ENCODE assay signal across 30 cellular contexts in the genomic region with DNA sequence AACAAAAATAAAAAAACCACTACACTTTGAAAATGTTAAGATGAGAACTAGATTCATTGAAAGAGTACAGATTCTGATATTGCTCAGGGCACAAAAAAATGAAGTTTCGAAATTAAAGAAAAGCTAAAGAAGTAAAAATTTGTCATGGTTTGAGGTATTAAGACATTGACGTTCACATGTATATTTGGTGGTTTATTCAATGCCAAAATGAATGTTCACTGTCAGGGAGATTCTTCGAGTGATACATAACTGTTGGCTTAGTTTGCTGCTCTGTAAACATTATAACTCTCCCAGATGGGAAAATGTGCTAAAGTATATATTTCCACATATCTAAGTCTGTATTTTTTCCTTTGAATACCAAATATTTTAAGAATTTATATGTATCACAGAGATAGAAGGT.
A peak's percentile ranks its signal among the peaks of the same experiment; 100 is the strongest.
DNase-seq lines count a peak whose midpoint lies in the region; ATAC-seq and TF ChIP-seq lines count a peak whose summit lies in the region.
"Had no signal": no experiment of that assay in that cellular context is flagged by ENCODE, and none has a peak within 500 bp of the region (broad histone marks: within the 10 kb centered on the region; RNA-seq: fewer than 3 reads in every experiment).

No MANE protein-coding gene starts in this region.

- no peak overlapping the region for H2BK5ac ChIP-seq in IMR-90 (ENCODE audit: low read depth, low read length, poor library complexity, severe bottlenecking)

- no peaks in the 10 kb centered on the region for H3K79me2 ChIP-seq in osteoblast (ENCODE audit: insufficient read depth, low read length)

- H4K8ac ChIP-seq in IMR-90 (ENCODE audit: low read depth in 2 of 2, low read length in 2 of 2): no peak overlapping the region

- H3K56ac ChIP-seq in IMR-90 (ENCODE audit: extremely low read depth, insufficient read depth, low read length): no peak overlapping the region

- H3K18ac ChIP-seq in IMR-90 (ENCODE audit: low read depth, low read length): no peak overlapping the region

- H3K4me1 Mint-ChIP-seq in natural killer cell treated with Interleukin-12 subunit alpha and Interleukin-12 subunit beta and Interleukin-15 and Interleukin-18, amount 100 ng/mL, for 72 hours (ENCODE audit: low read depth in 2 of 2): no peaks in the 10 kb centered on the region
- H3K4me1 Mint-ChIP-seq: activated CD4-positive, alpha-beta T cell treated with anti-CD3 and anti-CD28 coated beads, Interleukin-2, amount 10 ng/mL, durations not matched to agents 24 days and 14 days; naive thymus-derived CD4-positive, alpha-beta T cell; stimulated activated naive CD8-positive, alpha-beta T cell treated with anti-CD3 and anti-CD28 coated beads, Interleukin-15, amount 100 ng/mL, for 72 hours had no signal

- H3K36me3 ChIP-seq in IMR-90 (ENCODE audit: control insufficient read depth, insufficient read depth, low read length): no peaks in the 10 kb centered on the region
- H3K36me3 ChIP-seq in osteoblast (ENCODE audit: insufficient read depth, low read length): no peaks in the 10 kb centered on the region
- H3K36me3 ChIP-seq: colonic mucosa, tibial artery had no signal

- no TSS peak for BruUV-seq in IMR-90 (replicated peaks; lab: Mats Ljungman, UMichigan)

- no peak overlapping the region for H4K91ac ChIP-seq in IMR-90 (ENCODE audit: insufficient read depth, low read depth, low read length)

- no peaks in the 10 kb centered on the region for H4K20me1 ChIP-seq in IMR-90 (ENCODE audit: insufficient read depth, low read length)
- no peaks in the 10 kb centered on the region for H4K20me1 ChIP-seq in osteoblast (ENCODE audit: insufficient read depth, low read length)

- H2BK120ac ChIP-seq in IMR-90 (ENCODE audit: low read depth, low read length): no peak overlapping the region

- H2AFZ ChIP-seq in IMR-90 (replicated peaks; ENCODE audit: low read length, poor library complexity): no peak overlapping the region
- H2AFZ ChIP-seq in osteoblast (ENCODE audit: low read length): no peak overlapping the region

- WGBS in IMR-90 (ENCODE audit: extremely low coverage in 2 of 2, insufficient read length in 1 of 2), 2 experiments: no CpG with 5 or more reads among the region's 3 CpGs

- no peak for TF ChIP-seq POLR2A in IMR-90 (IDR thresholded peaks at IDR 0.05; ENCODE audit: low read depth, low read length)

- no peaks in the 10 kb centered on the region for H3K27me3 Mint-ChIP-seq in natural killer cell treated with Interleukin-12 subunit alpha and Interleukin-12 subunit beta and Interleukin-15 and Interleukin-18, amount 100 ng/mL, for 72 hours
- H3K27me3 Mint-ChIP-seq: activated CD4-positive, alpha-beta T cell treated with anti-CD3 and anti-CD28 coated beads, Interleukin-2, amount 10 ng/mL, durations not matched to agents 24 days and 14 days; effector memory CD8-positive, alpha-beta T cell; naive thymus-derived CD4-positive, alpha-beta T cell; stimulated activated naive CD8-positive, alpha-beta T cell treated with anti-CD3 and anti-CD28 coated beads, Interleukin-15, amount 100 ng/mL, for 72 hours had no signal

- POLR2A ChIA-PET in IMR-90 (lab: Charles Lee; ENCODE audit: unreplicated experiment): no interaction called here

- H3K9me3 Mint-ChIP-seq in natural killer cell treated with Interleukin-12 subunit alpha and Interleukin-12 subunit beta and Interleukin-15 and Interleukin-18, amount 100 ng/mL, for 72 hours: peaks cover 12% of the 10 kb centered on the region
- H3K9me3 Mint-ChIP-seq: activated CD4-positive, alpha-beta T cell treated with anti-CD3 and anti-CD28 coated beads, Interleukin-2, amount 10 ng/mL, durations not matched to agents 24 days and 14 days; naive thymus-derived CD4-positive, alpha-beta T cell; stimulated activated naive CD8-positive, alpha-beta T cell treated with anti-CD3 and anti-CD28 coated beads, Interleukin-15, amount 100 ng/mL, for 72 hours had no signal

- H3K27me3 ChIP-seq in IMR-90 (ENCODE audit: control insufficient read depth, insufficient read depth, low read length) (no peaks in the 10 kb centered on the region), osteoblast (ENCODE audit: insufficient read depth, low read length) (no peaks in the 10 kb centered on the region)
- H3K27me3 ChIP-seq: colonic mucosa, tibial artery had no signal

- DNase-seq in AG20443 (ENCODE audit: low spot score) (peak; percentile 12), IMR-90 (peak; percentile 74), dedifferentiated amniotic fluid mesenchymal stem cell (ENCODE audit: extremely low spot score) (peak; percentile 73), osteoblast (ENCODE audit: insufficient read length, low spot score, missing footprints) (peak; percentile 32), Right ventricle myocardium inferior (ENCODE audit: missing footprints) (no peak)
- no peak for DNase-seq in natural killer cell treated with Interleukin-12 subunit alpha and Interleukin-12 subunit beta and Interleukin-15 and Interleukin-18, amount 100 ng/mL, for 72 hours (ENCODE audit: low spot score)
- no peak for DNase-seq in activated CD4-positive, alpha-beta T cell treated with anti-CD3 and anti-CD28 coated beads, Interleukin-2, amount 50 U/mL, for 1 hour
- DNase-seq: ACHN; activated CD4-positive, alpha-beta T cell treated with anti-CD3 and anti-CD28 coated beads, Interleukin-2, amount 10 ng/mL, durations not matched to agents 24 days and 14 days; activated T-cell treated with anti-CD3 and anti-CD28 coated beads, Interleukin-2, amount 50 U/mL, for 4 hours; Calu3; colonic mucosa; DND-41; effector memory CD8-positive, alpha-beta T cell; erythroblast; midbrain; naive thymus-derived CD4-positive, alpha-beta T cell; NCI-H1105; NCI-H2029; NCI-H2227 treated with DMSO at 0.1 percent for 48 hours; NCI-H69; occipital lobe; SIG-M5; small intestine; stimulated activated CD8-positive, alpha-beta memory T cell treated with anti-CD3 and anti-CD28 coated beads, Interleukin-4, amount 100 ng/mL, for 48 hours; stimulated activated naive CD8-positive, alpha-beta T cell treated with anti-CD3 and anti-CD28 coated beads, Interleukin-15, amount 100 ng/mL, for 72 hours; SW 1271; T1000; tibial artery had no signal

- H3K4me1 ChIP-seq in IMR-90 (ENCODE audit: control insufficient read depth, insufficient read depth, low read length) (no peaks in the 10 kb centered on the region), osteoblast (ENCODE audit: insufficient read depth, low read length) (no peaks in the 10 kb centered on the region)
- H3K4me1 ChIP-seq: colonic mucosa, tibial artery had no signal

- in situ Hi-C loops in IMR-90 (cut with MboI; ENCODE audit: low sequenced_read_pairs): no loop called here

- TF ChIP-seq CTCF in IMR-90 (conservative IDR thresholded peaks at IDR 0.05; ENCODE audit: low read depth, low read length): no peak
- no peak for TF ChIP-seq CTCF in osteoblast (IDR thresholded peaks at IDR 0.05; ENCODE audit: extremely low read depth, low read depth, low read length)

- H3K9me3 ChIP-seq in IMR-90 (ENCODE audit: control insufficient read depth, insufficient read depth, low read length) (no peaks in the 10 kb centered on the region), osteoblast (ENCODE audit: low read depth, low read length) (no peaks in the 10 kb centered on the region)
- H3K9me3 ChIP-seq: colonic mucosa, tibial artery had no signal

- H4K5ac ChIP-seq in IMR-90 (ENCODE audit: low read depth, low read length): no peak overlapping the region

- H3K9me1 ChIP-seq in IMR-90 (ENCODE audit: insufficient read depth, low read length): no peaks in the 10 kb centered on the region

- no peak overlapping the region for H3K23ac ChIP-seq in IMR-90 (ENCODE audit: low read depth, low read length)

- no peak overlapping the region for H3K14ac ChIP-seq in IMR-90 (replicated peaks; ENCODE audit: low read depth, low read length)

- no peak overlapping the region for H2BK15ac ChIP-seq in IMR-90 (ENCODE audit: low read depth, low read length)

- intact Hi-C loops in IMR-90 (cut with micrococcal nuclease): no loop called here
- intact Hi-C loops in Right ventricle myocardium inferior (cut with DNase I): no loop called here

- H3K27ac ChIP-seq in IMR-90 (ENCODE audit: insufficient read depth, low read length) (no peak overlapping the region), osteoblast (ENCODE audit: low read depth, low read length) (no peak overlapping the region)
- H3K27ac ChIP-seq: colonic mucosa, tibial artery had no signal

- H2AK5ac ChIP-seq in IMR-90 (ENCODE audit: low read depth, low read length): no peak overlapping the region

- peak; percentile 54 for ATAC-seq in IMR-90 (ENCODE audit: low read depth)
- ATAC-seq in natural killer cell treated with Interleukin-12 subunit alpha and Interleukin-12 subunit beta and Interleukin-15 and Interleukin-18, amount 100 ng/mL, for 72 hours: no peak
- no peak for ATAC-seq in Right ventricle myocardium inferior
- ATAC-seq: activated T-cell treated with anti-CD3 and anti-CD28 coated beads, Interleukin-2, amount 50 U/mL, for 4 hours; effector memory CD8-positive, alpha-beta T cell; naive thymus-derived CD4-positive, alpha-beta T cell; stimulated activated naive CD8-positive, alpha-beta T cell treated with anti-CD3 and anti-CD28 coated beads, Interleukin-15, amount 100 ng/mL, for 72 hours had no signal

- no peak overlapping the region for H3K4ac ChIP-seq in IMR-90 (ENCODE audit: low read depth, low read length)

- H3K36me3 Mint-ChIP-seq in natural killer cell treated with Interleukin-12 subunit alpha and Interleukin-12 subunit beta and Interleukin-15 and Interleukin-18, amount 100 ng/mL, for 72 hours: no peaks in the 10 kb centered on the region
- H3K36me3 Mint-ChIP-seq: CD14-positive monocyte; naive thymus-derived CD4-positive, alpha-beta T cell had no signal

- H3K79me1 ChIP-seq in IMR-90 (ENCODE audit: low read depth in 1 of 2, low read length in 2 of 2): no peaks in the 10 kb centered on the region

- H3K4me3 ChIP-seq in IMR-90 (ENCODE audit: insufficient read depth, low read depth, low read length): no peak overlapping the region
- no peak overlapping the region for H3K4me3 ChIP-seq in osteoblast (ENCODE audit: insufficient read depth, low read length)
- H3K4me3 ChIP-seq: colonic mucosa, tibial artery had no signal

- no peak overlapping the region for H3K4me3 Mint-ChIP-seq in natural killer cell treated with Interleukin-12 subunit alpha and Interleukin-12 subunit beta and Interleukin-15 and Interleukin-18, amount 100 ng/mL, for 72 hours
- H3K4me3 Mint-ChIP-seq: activated CD4-positive, alpha-beta T cell treated with anti-CD3 and anti-CD28 coated beads, Interleukin-2, amount 10 ng/mL, durations not matched to agents 24 days and 14 days; activated T-cell treated with anti-CD3 and anti-CD28 coated beads, Interleukin-2, amount 50 U/mL, for 4 hours; CD14-positive monocyte; effector memory CD8-positive, alpha-beta T cell; naive thymus-derived CD4-positive, alpha-beta T cell; stimulated activated naive CD8-positive, alpha-beta T cell treated with anti-CD3 and anti-CD28 coated beads, Interleukin-15, amount 100 ng/mL, for 72 hours had no signal

- no peak overlapping the region for H2BK20ac ChIP-seq in IMR-90 (ENCODE audit: low read depth, low read length)

- CTCF ChIA-PET in IMR-90 (lab: Yijun Ruan, JAX): no interaction called here

- dilution Hi-C loops in IMR-90 (cut with HindIII; ENCODE audit: low sequenced_read_pairs, unreplicated experiment): no loop called here

- no peak overlapping the region for H3K4me2 ChIP-seq in IMR-90 (ENCODE audit: low read depth, low read length)
- H3K4me2 ChIP-seq in osteoblast (ENCODE audit: insufficient read depth, low read length): no peak overlapping the region

- TF ChIP-seq RAD21 in IMR-90 (IDR thresholded peaks at IDR 0.05; ENCODE audit: low read length): no peak

- H3K9ac ChIP-seq in IMR-90 (ENCODE audit: low read depth, low read length): no peak overlapping the region

- no peak overlapping the region for H3K27ac Mint-ChIP-seq in natural killer cell treated with Interleukin-12 subunit alpha and Interleukin-12 subunit beta and Interleukin-15 and Interleukin-18, amount 100 ng/mL, for 72 hours
- H3K27ac Mint-ChIP-seq: activated CD4-positive, alpha-beta T cell treated with anti-CD3 and anti-CD28 coated beads, Interleukin-2, amount 10 ng/mL, durations not matched to agents 24 days and 14 days; CD14-positive monocyte; effector memory CD8-positive, alpha-beta T cell; naive thymus-derived CD4-positive, alpha-beta T cell; stimulated activated naive CD8-positive, alpha-beta T cell treated with anti-CD3 and anti-CD28 coated beads, Interleukin-15, amount 100 ng/mL, for 72 hours had no signal

- H2AK9ac ChIP-seq in IMR-90 (replicated peaks; ENCODE audit: low read depth, low read length, poor library complexity): no peak overlapping the region

Comparison
In these comparisons a context has a peak if more than half of its experiments do, and no peak if none do; other contexts are left out.
1. DNase-seq: peak in AG20443 (single experiment), IMR-90 (single experiment), dedifferentiated amniotic fluid mesenchymal stem cell (single experiment) and osteoblast (single experiment); none in natural killer cell treated with Interleukin-12 subunit alpha and Interleukin-12 subunit beta and Interleukin-15 and Interleukin-18, amount 100 ng/mL, for 72 hours (single experiment), activated CD4-positive, alpha-beta T cell treated with anti-CD3 and anti-CD28 coated beads, Interleukin-2, amount 50 U/mL, for 1 hour (single experiment) and Right ventricle myocardium inferior (single experiment).